Comparison of ENCODE assay signal across 8 cellular contexts in genomic region chr1:27137544-27138075, GRCh38. TPM values are rescaled to one million over a fixed set of nuclear protein-coding genes. Genes with fewer than 3 reads are reported as not detected.
DNase-seq lines count a peak whose midpoint lies in the region; ATAC-seq, FAIRE-seq and TF ChIP-seq lines count a peak whose summit lies in the region.

No MANE protein-coding gene starts in this region.

- POLR2A ChIA-PET in K562 (lab: Yijun Ruan, JAX): interaction anchor here (0.5 to 15.5 kb wide), 6 partner anchors 9 to 746 kb away, joined by 3 to 380 read pairs (median 4); partner anchors contain the start of gene SLC9A1

- peak; percentile 37 for DNase-seq in activated CD4-positive, alpha-beta T cell treated with anti-CD3 and anti-CD28 coated beads for 48 hours
- DNase-seq in activated CD4-positive, alpha-beta T cell treated with anti-CD3 and anti-CD28 coated beads for 1 hour: no peak
- DNase-seq in K562 (ENCODE audit: extremely low read depth in 1 of 4, low spot score in 3 of 4): peak; percentile 62 to 81 (median 67)
- peak in 2 of 3 donors; percentile 58 to 70 for DNase-seq in right lobe of liver
- DNase-seq in activated effector memory CD4-positive, alpha-beta T cell treated with Interleukin-2 at 50 U/mL for 16 hours: no peak
- DNase-seq in NCI-H1930 (lab: John Stamatoyannopoulos, UW): no peak
- DNase-seq in NCI-H1048 (lab: John Stamatoyannopoulos, UW): no peak

- H3K9me1 ChIP-seq in K562 (ENCODE audit: control insufficient read depth, insufficient read depth, low read length): peaks cover 13% of the 10 kb centered on the region

- H3K4me1 ChIP-seq in K562 (replicated peaks in 1 of 2; ENCODE audit: control insufficient read depth in 2 of 2, insufficient read depth in 2 of 2, low read length in 2 of 2) (peaks cover 33% of the 10 kb centered on the region in 2 experiments), right lobe of liver (no peaks in the 10 kb centered on the region), thymus (ENCODE audit: control insufficient read depth, insufficient read depth, low read length) (peaks cover 28% of the 10 kb centered on the region)

- no peaks in the 10 kb centered on the region for H3K27me3 ChIP-seq in K562 (ENCODE audit: control insufficient read depth in 2 of 2, insufficient read depth in 2 of 2, low read length in 2 of 2)
- no peaks in the 10 kb centered on the region for H3K27me3 ChIP-seq in right lobe of liver
- H3K27me3 ChIP-seq in thymus (ENCODE audit: control insufficient read depth, insufficient read depth): no peaks in the 10 kb centered on the region

- FAIRE-seq in K562 (lab: Jason Lieb, UNC): peak; percentile 91

- TF ChIP-seq RAD21 in K562 (CRISPR knock-in tag; conservative IDR thresholded peaks at IDR 0.05 in 1 of 2, IDR thresholded peaks at IDR 0.05 in 1 of 2): no peak

- H4K20me1 ChIP-seq in K562 (replicated peaks; ENCODE audit: control insufficient read depth, insufficient read depth, low read length): no peaks in the 10 kb centered on the region; the same call in 1 of the 2 replicates

- CTCF ChIA-PET in K562 (lab: Yijun Ruan, JAX; ENCODE audit: low intra/inter-chr PET ratio): no interaction called here

- peak overlapping the region; percentile 94 for H2AFZ ChIP-seq in K562 (ENCODE audit: low read depth, low read length)

- H3K4me2 ChIP-seq in K562 (ENCODE audit: insufficient read depth, low read length): peak overlapping the region; percentile 59

- H3K9me3 ChIP-seq in K562 (replicated peaks; ENCODE audit: control insufficient read depth, insufficient read depth, low read depth, low read length) (no peaks in the 10 kb centered on the region), right lobe of liver (no peaks in the 10 kb centered on the region), thymus (ENCODE audit: control insufficient read depth) (no peaks in the 10 kb centered on the region)

- H3K36me3 ChIP-seq in K562 (ENCODE audit: control insufficient read depth, insufficient read depth, low read length) (peaks cover 8% of the 10 kb centered on the region; the same call in 1 of the 3 replicates), right lobe of liver (no peaks in the 10 kb centered on the region), thymus (ENCODE audit: control insufficient read depth, insufficient read depth) (peaks cover 3% of the 10 kb centered on the region)

- peak; percentile 4; the same call in 1 of the 2 replicates for TF ChIP-seq EP300 in K562 (IDR thresholded peaks at IDR 0.05; ENCODE audit: low read length)

- no peak overlapping the region for H3K4me3 ChIP-seq in K562
- H3K4me3 ChIP-seq in right lobe of liver: no peak overlapping the region
- H3K4me3 ChIP-seq in thymus (ENCODE audit: low read length): no peak overlapping the region

- WGBS in K562 (ENCODE audit: insufficient coverage, low coverage, missing lambda C conversion rate): 45% methylated on average over 10 of the region's 11 CpGs
- no CpG with 5 or more reads among the region's 11 CpGs for WGBS in right lobe of liver (ENCODE audit: insufficient coverage, low coverage, low lambda C conversion rate, missing lambda C conversion rate)
- WGBS in thymus: 90% methylated on average over 11 of the region's 11 CpGs

- no peak for TF ChIP-seq CTCF in K562 (IDR thresholded peaks at IDR 0.05 in 2 of 3, conservative IDR thresholded peaks at IDR 0.05 in 1 of 3; ENCODE audit: insufficient read depth in 2 of 3, low read depth in 1 of 3, low read length in 3 of 3)
- no peak for TF ChIP-seq CTCF in right lobe of liver (IDR thresholded peaks at IDR 0.05)

- no TSS peak for BruUV-seq in K562 (replicated peaks; lab: Mats Ljungman, UMichigan)

- H3K79me2 ChIP-seq in K562 (ENCODE audit: control insufficient read depth, insufficient read depth, low read length): no peaks in the 10 kb centered on the region; the same call in 2 of the 3 replicates

- H3K9ac ChIP-seq in K562 (ENCODE audit: insufficient read depth in 1 of 2, low read depth in 2 of 2, low read length in 2 of 2): peak overlapping the region; percentile 33 to 78

- in situ Hi-C loops in K562 (cut with MboI): no loop called here

- intact Hi-C loops in K562 (cut with micrococcal nuclease) (no loop called here), right lobe of liver (cut with DNase I) (no loop called here)

- TF ChIP-seq POLR2A in K562 (conservative IDR thresholded peaks at IDR 0.05) (no peak; the same call in 1 of the 2 replicates), right lobe of liver (IDR thresholded peaks at IDR 0.05) (no peak)

- H3K27ac ChIP-seq in K562 (ENCODE audit: extremely low read depth, low read depth, low read length) (peak overlapping the region; percentile 87), right lobe of liver (peak overlapping the region in 2 of 3 donors; percentile 47 to 55), thymus (ENCODE audit: low read depth) (peak overlapping the region; percentile 96)

- ATAC-seq in K562 (peak; percentile 77), right lobe of liver (peak; percentile 31 to 66 (median 46))

TF ChIP-seq in K562, 482 proteins besides CTCF, POLR2A, EP300 and RAD21 (continues in another document):
- peak; percentile 69 to 77 for TF ChIP-seq NRF1 (conservative IDR thresholded peaks at IDR 0.05 in 1 of 2, IDR thresholded peaks at IDR 0.05 in 1 of 2)
- TF ChIP-seq ZNF639 (CRISPR knock-in tag; conservative IDR thresholded peaks at IDR 0.05 in 1 of 2, IDR thresholded peaks at IDR 0.05 in 1 of 2): peak in 1 of 2 experiments; percentile 29; a peak in 1 of 4 replicates
- peak; percentile 9 for TF ChIP-seq MEIS2 (IDR thresholded peaks at IDR 0.05; ENCODE audit: partially characterized antibody)
- TF ChIP-seq, protein P1, sequence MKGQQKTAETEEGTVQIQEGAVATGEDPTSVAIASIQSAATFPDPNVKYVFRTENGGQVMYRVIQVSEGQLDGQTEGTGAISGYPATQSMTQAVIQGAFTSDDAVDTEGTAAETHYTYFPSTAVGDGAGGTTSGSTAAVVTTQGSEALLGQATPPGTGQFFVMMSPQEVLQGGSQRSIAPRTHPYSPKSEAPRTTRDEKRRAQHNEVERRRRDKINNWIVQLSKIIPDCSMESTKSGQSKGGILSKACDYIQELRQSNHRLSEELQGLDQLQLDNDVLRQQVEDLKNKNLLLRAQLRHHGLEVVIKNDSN (CRISPR knock-in tag; IDR thresholded peaks at IDR 0.05): peak; percentile 77
- 0 out of 2 replicates have a peak, but pooled peaks have one; percentile 12 for TF ChIP-seq RB1 (IDR thresholded peaks at IDR 0.05; ENCODE audit: low read depth)
- TF ChIP-seq, protein P2, sequence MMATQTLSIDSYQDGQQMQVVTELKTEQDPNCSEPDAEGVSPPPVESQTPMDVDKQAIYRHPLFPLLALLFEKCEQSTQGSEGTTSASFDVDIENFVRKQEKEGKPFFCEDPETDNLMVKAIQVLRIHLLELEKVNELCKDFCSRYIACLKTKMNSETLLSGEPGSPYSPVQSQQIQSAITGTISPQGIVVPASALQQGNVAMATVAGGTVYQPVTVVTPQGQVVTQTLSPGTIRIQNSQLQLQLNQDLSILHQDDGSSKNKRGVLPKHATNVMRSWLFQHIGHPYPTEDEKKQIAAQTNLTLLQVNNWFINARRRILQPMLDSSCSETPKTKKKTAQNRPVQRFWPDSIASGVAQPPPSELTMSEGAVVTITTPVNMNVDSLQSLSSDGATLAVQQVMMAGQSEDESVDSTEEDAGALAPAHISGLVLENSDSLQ (IDR thresholded peaks at IDR 0.05): peak; percentile 55; the same call in 1 of the 2 replicates
- TF ChIP-seq NUFIP1 (IDR thresholded peaks at IDR 0.05; ENCODE audit: partially characterized antibody): peak; percentile 40
- 0 out of 4 replicates have a peak, but pooled peaks of 1 of the 2 experiments have one; percentile 3 for TF ChIP-seq TEAD1 (CRISPR knock-in tag; IDR thresholded peaks at IDR 0.05)
- TF ChIP-seq ZBTB17 (CRISPR knock-in tag; IDR thresholded peaks at IDR 0.05): no peak
- TF ChIP-seq HDAC1 (IDR thresholded peaks at IDR 0.05): peak in 1 of 2 experiments; percentile 52; a peak in 1 of 4 replicates
- peak; percentile 49 for TF ChIP-seq GABPA (tag; conservative IDR thresholded peaks at IDR 0.05; ENCODE audit: low read depth)
- TF ChIP-seq GTF2E2 (tag; IDR thresholded peaks at IDR 0.05): 0 out of 2 replicates have a peak, but pooled peaks have one; percentile 39
- 0 out of 2 replicates have a peak, but pooled peaks have one; percentile 0 for TF ChIP-seq MAFF (IDR thresholded peaks at IDR 0.05; ENCODE audit: low read length)

RNA-seq across cellular contexts. Expression of gene SLC9A1, which starts 17.3 kb away (rescaled TPM):
- total RNA-seq in K562 (2011; cell fraction: chromatin; rRNA removed; ENCODE audit: low replicate concordance): 17.2 and 40.8 TPM in 2 replicates
- total RNA-seq in K562 (2011; cell fraction: nucleolus; rRNA removed): 19.7 and 20.2 TPM in 2 replicates
- 24.2 and 34.4 TPM in 2 replicates for total RNA-seq in K562 (2011; cell fraction: nucleoplasm; rRNA removed)
- total RNA-seq in K562 (2014; rRNA removed) (1.8 and 2.9 TPM in 2 replicates), K562 (2014; rRNA removed; fragmentation: Illumina TruSeq; extraction: Trizol) (1.1 and 2.0 TPM in 2 replicates), K562 (2015; rRNA removed; fragmentation: Illumina TruSeq; extraction: Trizol) (3.4 and 3.8 TPM in 2 replicates), K562 (2021) (12.7 and 13.6 TPM in 2 replicates), right lobe of liver (1 to 10 TPM; 1.7 to 4.3 (median 3.0) TPM)
- polyA plus RNA-seq in K562 (2011; rRNA removed) (1.5 and 4.5 TPM in 2 replicates), K562 (2014; fragmentation: Illumina TruSeq; extraction: Trizol) (14.4 and 16.6 TPM in 2 replicates), K562 (2014; fragmentation: Nextera tagmentation; extraction: Ambion mirVana) (1 to 10 TPM in 1 of 2 experiments, under 1 TPM in 1; 0.59 to 1.0 TPM), K562 (2014; rRNA removed) (5.2 and 5.7 TPM in 2 replicates), thymus (11.1 TPM)
- 2.0 and 4.6 TPM in 2 replicates for polyA plus RNA-seq in K562 (2011; cell fraction: cytosol; rRNA removed)
- polyA plus RNA-seq in K562 (2011; cell fraction: nucleus; rRNA removed): 13.2 and 13.4 TPM in 2 replicates
- polyA plus RNA-seq in K562 (2012): 11.6 and 12.8 TPM in 2 replicates
- polyA minus RNA-seq in K562 (2011; rRNA and poly(A)+ RNA removed): 3.3 and 3.4 TPM in 2 replicates
- polyA minus RNA-seq in K562 (2011; cell fraction: cytosol; rRNA and poly(A)+ RNA removed): 4.0 and 7.6 TPM in 2 replicates
- 3.8 and 5.0 TPM in 2 replicates for polyA minus RNA-seq in K562 (2011; cell fraction: nucleus; rRNA and poly(A)+ RNA removed)

Comparison
In these comparisons a context has a peak if more than half of its experiments do, and no peak if none do; other contexts are left out.
1. DNase-seq: peak in activated CD4-positive, alpha-beta T cell treated with anti-CD3 and anti-CD28 coated beads for 48 hours (single experiment), K562 (4 of 4) and right lobe of liver (2 of 3); none in activated CD4-positive, alpha-beta T cell treated with anti-CD3 and anti-CD28 coated beads for 1 hour (single experiment), activated effector memory CD4-positive, alpha-beta T cell treated with Interleukin-2 at 50 U/mL for 16 hours (single experiment), NCI-H1930 (0 of 2) and NCI-H1048 (single experiment).
2. Peak in every context shown above with its lines, with median percentiles within 50 percentile points of each other: H3K27ac ChIP-seq.